Comparison of ENCODE assay signal across 8 cellular contexts in genomic region chr21:37257526-37257966, GRCh38. TPM values are rescaled to one million over a fixed set of nuclear protein-coding genes. Genes with fewer than 3 reads are reported as not detected.
DNase-seq lines count a peak whose midpoint lies in the region; ATAC-seq, FAIRE-seq and TF ChIP-seq lines count a peak whose summit lies in the region.

No MANE protein-coding gene starts in this region.

- peak overlapping the region; percentile 74 for H3K4me3 Mint-ChIP-seq in astrocyte (ENCODE audit: unreplicated experiment)

- no peaks in the 10 kb centered on the region for H3K9me3 Mint-ChIP-seq in astrocyte (ENCODE audit: unreplicated experiment)

- peaks cover 8% of the 10 kb centered on the region for H3K36me3 Mint-ChIP-seq in astrocyte (ENCODE audit: low read depth, unreplicated experiment)

- peaks cover 11% of the 10 kb centered on the region for H3F3A ChIP-seq in smooth muscle cell (ENCODE audit: low read depth)

- no peak for TF ChIP-seq CTCF in A549 (IDR thresholded peaks at IDR 0.05)
- TF ChIP-seq CTCF in GM12875 (IDR thresholded peaks at IDR 0.05; ENCODE audit: borderline replicate concordance, insufficient read depth, low read depth, low read length): no peak
- no peak for TF ChIP-seq CTCF in astrocyte (IDR thresholded peaks at IDR 0.05; ENCODE audit: insufficient read depth, low read depth, low read length)
- no peak for TF ChIP-seq CTCF in smooth muscle cell (IDR thresholded peaks at IDR 0.05; ENCODE audit: borderline replicate concordance, insufficient read depth, poor library complexity, severe bottlenecking)

- peak; percentile 63 to 65; a peak in 5 of 6 replicates for ATAC-seq in A549
- peak; percentile 40 for ATAC-seq in HG02852 (IDR thresholded peaks at IDR 0.05; ENCODE audit: unreplicated experiment)

- CTCF ChIA-PET in A549 (lab: Yijun Ruan, JAX): interaction anchor here (0.7 to 1.4 kb wide), 3 partner anchors 14 to 206 kb away, joined by 3 read pairs; no protein-coding TSS in a partner anchor

- H3K27me3 ChIP-seq in astrocyte (ENCODE audit: insufficient read depth, low read length) (no peaks in the 10 kb centered on the region), iPS-18a (ENCODE audit: control insufficient read depth, insufficient read depth, low read length) (no peaks in the 10 kb centered on the region), smooth muscle cell (ENCODE audit: low read depth) (no peaks in the 10 kb centered on the region)

- no peak for TF ChIP-seq RAD21 in A549 (conservative IDR thresholded peaks at IDR 0.05 in 1 of 2, IDR thresholded peaks at IDR 0.05 in 1 of 2)

- 2% methylated on average over 22 of the region's 22 CpGs for WGBS in A549 (ENCODE audit: missing lambda C conversion rate)
- WGBS in smooth muscle cell (ENCODE audit: low lambda C conversion rate): 3% methylated on average over 20 of the region's 22 CpGs

- H3K36me3 ChIP-seq in astrocyte (ENCODE audit: insufficient read depth, low read length) (no peaks in the 10 kb centered on the region), iPS-18a (ENCODE audit: control insufficient read depth, low read depth, low read length) (peaks cover 6% of the 10 kb centered on the region), smooth muscle cell (ENCODE audit: low read depth) (peaks cover 2% of the 10 kb centered on the region)

- no peak for TF ChIP-seq POLR2A in A549 (IDR thresholded peaks at IDR 0.05; ENCODE audit: low read length)

- H3K27me3 Mint-ChIP-seq in astrocyte (ENCODE audit: low read depth, unreplicated experiment): no peaks in the 10 kb centered on the region

- H2AFZ ChIP-seq in astrocyte (ENCODE audit: low read depth, low read length): peak overlapping the region; percentile 82
- H2AFZ ChIP-seq in smooth muscle cell (ENCODE audit: low read depth): no peak overlapping the region

- peak overlapping the region; percentile 83 for H3K9ac ChIP-seq in astrocyte (ENCODE audit: low read length)
- H3K9ac ChIP-seq in iPS-18a (ENCODE audit: low read length): peak overlapping the region; percentile 93
- peak overlapping the region; percentile 16 for H3K9ac ChIP-seq in smooth muscle cell (ENCODE audit: low read depth)

- H4K20me1 ChIP-seq in astrocyte (ENCODE audit: insufficient read depth, low read length) (peaks cover 34% of the 10 kb centered on the region), smooth muscle cell (ENCODE audit: low read depth) (peaks cover 76% of the 10 kb centered on the region)

- no peak for TF ChIP-seq EP300 in A549 (IDR thresholded peaks at IDR 0.05)

- DNase-seq in A549 (ENCODE audit: low read depth in 1 of 2, low spot score in 1 of 2) (peak; percentile 5 to 42), NCI-H526 treated with DMSO at 0.1 percent for 48 hours (lab: John Stamatoyannopoulos, UW) (peak; percentile 45), astrocyte (ENCODE audit: low read depth) (peak; percentile 24), smooth muscle cell (lab: John Stamatoyannopoulos, UW; ENCODE audit: unreplicated experiment) (no peak), COLO668 (lab: John Stamatoyannopoulos, UW; ENCODE audit: unreplicated experiment) (no peak)

- peak overlapping the region; percentile 83 to 94 for H3K27ac ChIP-seq in A549
- H3K27ac ChIP-seq in astrocyte (ENCODE audit: low read depth, low read length): peak overlapping the region; percentile 55
- H3K27ac ChIP-seq in iPS-18a (ENCODE audit: low read length): peak overlapping the region; percentile 79
- peak overlapping the region; percentile 43 for H3K27ac ChIP-seq in smooth muscle cell (ENCODE audit: low read depth)

- peak overlapping the region; percentile 46 for H3K4me3 ChIP-seq in A549
- peak overlapping the region; percentile 59 for H3K4me3 ChIP-seq in GM12875 (ENCODE audit: low read depth, low read length)
- H3K4me3 ChIP-seq in astrocyte (ENCODE audit: insufficient read depth, low read depth, low read length): peak overlapping the region; percentile 84
- H3K4me3 ChIP-seq in iPS-18a (ENCODE audit: low read length): peak overlapping the region; percentile 76
- H3K4me3 ChIP-seq in smooth muscle cell: peak overlapping the region; percentile 61

- H3K27ac Mint-ChIP-seq in astrocyte (ENCODE audit: unreplicated experiment): peak overlapping the region; percentile 42

- POLR2A ChIA-PET in A549 (lab: Yijun Ruan, JAX): interaction anchor here (1.3 to 1.6 kb wide), 2 partner anchors 10 to 109 kb away, joined by 9 to 10 read pairs; partner anchors contain the start of genes DYRK1A and VPS26C

- peak overlapping the region; percentile 98 for H3K4me2 ChIP-seq in A549
- H3K4me2 ChIP-seq in astrocyte (ENCODE audit: low read length): peak overlapping the region; percentile 99
- peak overlapping the region; percentile 97 for H3K4me2 ChIP-seq in smooth muscle cell

- FAIRE-seq in A549 (lab: Jason Lieb, UNC) (no peak), astrocyte (lab: Jason Lieb, UNC) (no peak)

- H3K4me1 Mint-ChIP-seq in astrocyte (ENCODE audit: low read depth, unreplicated experiment): peaks cover 12% of the 10 kb centered on the region

- H3K4me1 ChIP-seq in A549: peaks cover 15% of the 10 kb centered on the region; the same call in 2 of the 3 replicates
- H3K4me1 ChIP-seq in astrocyte (ENCODE audit: insufficient read depth, low read length): peaks cover 16% of the 10 kb centered on the region
- peaks cover 10% of the 10 kb centered on the region for H3K4me1 ChIP-seq in iPS-18a (ENCODE audit: control insufficient read depth, low read depth, low read length)
- H3K4me1 ChIP-seq in smooth muscle cell (ENCODE audit: low read depth): peaks cover 7% of the 10 kb centered on the region

- H3K79me2 ChIP-seq in astrocyte (ENCODE audit: insufficient read depth, low read length) (peaks cover 77% of the 10 kb centered on the region), smooth muscle cell (ENCODE audit: low read depth) (peaks cover 84% of the 10 kb centered on the region)

- H3K9me3 ChIP-seq in A549 (no peaks in the 10 kb centered on the region), astrocyte (ENCODE audit: insufficient read depth, low read depth, low read length) (no peaks in the 10 kb centered on the region), iPS-18a (ENCODE audit: control insufficient read depth, low read depth, low read length) (no peaks in the 10 kb centered on the region), smooth muscle cell (replicated peaks; ENCODE audit: low read depth) (no peaks in the 10 kb centered on the region)

TF ChIP-seq in A549, 52 proteins besides CTCF, POLR2A, EP300 and RAD21:
- 0 out of 2 replicates have a peak, but pooled peaks have one; percentile 23 for TF ChIP-seq MYC (IDR thresholded peaks at IDR 0.05; ENCODE audit: borderline replicate concordance, low read length)
- TF ChIP-seq SMC3 (IDR thresholded peaks at IDR 0.05): no peak
- TF ChIP-seq FOSL2 (IDR thresholded peaks at IDR 0.05): no peak
- no peak for TF ChIP-seq FOSL2 (CRISPR knock-in tag; IDR thresholded peaks at IDR 0.05)
- no peak for TF ChIP-seq ZNF302 (CRISPR knock-in tag; IDR thresholded peaks at IDR 0.05)
- no peak for TF ChIP-seq ATOH8 (CRISPR knock-in tag; IDR thresholded peaks at IDR 0.05; ENCODE audit: low read depth)

RNA-seq across cellular contexts. Expression of gene VPS26C, which starts 9.6 kb away (rescaled TPM):
- polyA plus RNA-seq in A549 (2011; rRNA removed) (29.5 and 32.0 TPM in 2 replicates), A549 (2017; fragmentation: RNase III; extraction: RNeasy Plus Mini Kit Qiagen cat#74134 plus additional on column Dnase treatment) (19.4 to 24.2 TPM (median 22.0 TPM) in 3 replicates), smooth muscle cell (31.7 and 35.4 TPM in 2 replicates)
- polyA plus RNA-seq in A549 (2012; cell fraction: cytosol; rRNA removed): 14.3 and 18.5 TPM in 2 replicates
- 12.1 and 14.2 TPM in 2 replicates for polyA plus RNA-seq in A549 (2012; cell fraction: nucleus; rRNA removed)
- polyA minus RNA-seq in A549 (2011; rRNA and poly(A)+ RNA removed): 17.5 and 22.5 TPM in 2 replicates
- total RNA-seq in astrocyte (47.2 and 52.9 TPM in 2 replicates), smooth muscle cell (50.3 and 64.8 TPM in 2 replicates)

Comparison
In these comparisons a context has a peak if more than half of its experiments do, and no peak if none do; other contexts are left out.
1. DNase-seq: peak in A549 (2 of 2), NCI-H526 treated with DMSO at 0.1 percent for 48 hours (single experiment) and astrocyte (single experiment); none in smooth muscle cell (single experiment) and COLO668 (single experiment).
2. H3K9ac ChIP-seq: peak in every context shown above with its lines; median percentile 93 in iPS-18a; 83 in astrocyte; 16 in smooth muscle cell.
3. Peak in every context shown above with its lines, with median percentiles within 50 percentile points of each other: H3K27ac ChIP-seq, H3K4me2 ChIP-seq and H3K4me3 ChIP-seq.